Comparison of ENCODE assay signal across 8 cellular contexts in the genomic region with DNA sequence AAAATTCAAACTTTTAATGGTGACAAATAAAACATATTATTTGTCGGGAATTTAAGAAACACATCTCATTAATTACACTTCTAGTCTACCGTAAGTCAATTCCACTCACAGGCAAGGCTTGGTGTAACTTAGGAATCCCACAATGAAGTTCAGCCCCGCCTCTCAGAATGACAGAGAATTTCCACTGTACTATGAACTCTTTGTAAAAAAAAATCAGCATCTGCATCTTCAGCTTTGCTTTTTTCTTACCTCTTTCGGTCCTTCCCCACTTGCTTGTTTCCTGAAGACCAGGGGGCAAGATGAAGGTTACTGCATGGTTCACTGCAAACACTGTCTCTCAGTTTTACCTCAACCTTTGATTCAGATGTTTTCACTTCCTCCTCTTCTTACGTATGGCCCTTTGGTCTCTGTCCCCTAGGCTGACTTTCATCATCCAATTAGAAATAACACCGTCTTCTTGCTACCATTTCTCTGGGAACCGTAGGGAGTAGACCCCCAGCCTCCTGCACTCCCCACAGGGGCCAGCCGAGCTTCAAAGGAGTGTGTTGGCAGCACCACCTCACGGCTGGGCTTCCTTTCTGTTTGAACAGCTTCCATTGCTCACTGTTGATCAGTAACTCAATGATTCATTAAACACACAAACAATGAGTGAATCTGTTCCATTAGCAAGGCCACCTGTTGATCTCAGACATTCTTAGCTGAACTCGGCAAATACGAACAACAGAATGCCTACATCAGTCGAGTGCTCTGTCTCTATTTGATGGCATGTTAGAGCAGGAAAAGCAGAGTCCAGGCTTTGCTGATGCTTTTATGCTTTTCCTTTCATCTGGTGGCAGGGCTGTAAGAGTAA.
DNase-seq lines count a peak whose midpoint lies in the region; ATAC-seq and TF ChIP-seq lines count a peak whose summit lies in the region.

No MANE protein-coding gene starts in this region.

- TF ChIP-seq CTCF in 22Rv1 (IDR thresholded peaks at IDR 0.05) = no peak
- TF ChIP-seq CTCF in gastroesophageal sphincter (IDR thresholded peaks at IDR 0.05) = no peak
- TF ChIP-seq CTCF in heart right ventricle (IDR thresholded peaks at IDR 0.05) = no peak

- POLR2A ChIA-PET in activated CD4-positive, alpha-beta memory T cell treated with anti-CD3 and anti-CD28 coated beads for 36 hours (lab: Charles Lee) = no interaction called here

- peak; percentile 80 for DNase-seq in NCI-H748 (lab: John Stamatoyannopoulos, UW; ENCODE audit: unreplicated experiment)
- DNase-seq in germinal center (ENCODE audit: low spot score) = peak; percentile 75
- no peak for DNase-seq in activated CD4-positive, alpha-beta memory T cell treated with anti-CD3 and anti-CD28 coated beads for 36 hours
- DNase-seq in heart right ventricle = no peak

- ATAC-seq in GM19025 (IDR thresholded peaks at IDR 0.05; ENCODE audit: low read depth, unreplicated experiment) (peak; percentile 95), HG03064 (IDR thresholded peaks at IDR 0.05; ENCODE audit: low read depth, unreplicated experiment) (peak; percentile 98), gastroesophageal sphincter (no peak), heart right ventricle (no peak)

- H3K36me3 ChIP-seq in gastroesophageal sphincter (no peaks in the 10 kb centered on the region), heart right ventricle (no peaks in the 10 kb centered on the region)

- no peaks in the 10 kb centered on the region for H3K4me1 ChIP-seq in gastroesophageal sphincter
- H3K4me1 ChIP-seq in heart right ventricle = no peaks in the 10 kb centered on the region

- no peak for TF ChIP-seq POLR2A in gastroesophageal sphincter (IDR thresholded peaks at IDR 0.05)

- WGBS in gastroesophageal sphincter (ENCODE audit: low coverage in 1 of 2), 2 donors = 72 to 79% methylated on average over 10 to 12 of the region's 12 CpGs
- WGBS in heart right ventricle, 2 donors = 77 to 80% methylated on average over 12 of the region's 12 CpGs

- no peaks in the 10 kb centered on the region for H3K27me3 Mint-ChIP-seq in activated CD4-positive, alpha-beta memory T cell treated with anti-CD3 and anti-CD28 coated beads for 36 hours

- no peak for TF ChIP-seq EP300 in gastroesophageal sphincter (IDR thresholded peaks at IDR 0.05)

- H3K4me1 Mint-ChIP-seq in activated CD4-positive, alpha-beta memory T cell treated with anti-CD3 and anti-CD28 coated beads for 36 hours (ENCODE audit: low read depth) = no peaks in the 10 kb centered on the region

- H3K27ac Mint-ChIP-seq in activated CD4-positive, alpha-beta memory T cell treated with anti-CD3 and anti-CD28 coated beads for 36 hours = no peak overlapping the region

- H3K4me3 ChIP-seq in gastroesophageal sphincter = no peak overlapping the region
- H3K4me3 ChIP-seq in heart right ventricle = no peak overlapping the region

- H3K9me3 ChIP-seq in gastroesophageal sphincter = no peaks in the 10 kb centered on the region
- peaks cover 0 to 5% (median 0%) of the 10 kb centered on the region in 11 donors for H3K9me3 ChIP-seq in heart right ventricle

- intact Hi-C loops in activated CD4-positive, alpha-beta memory T cell treated with anti-CD3 and anti-CD28 coated beads for 36 hours (cut with micrococcal nuclease) = no loop called here
- intact Hi-C loops in heart right ventricle (cut with DNase I) = no loop called here

- peak overlapping the region; percentile 84 for H3K27ac ChIP-seq in 22Rv1
- no peak overlapping the region for H3K27ac ChIP-seq in gastroesophageal sphincter
- no peak overlapping the region for H3K27ac ChIP-seq in heart right ventricle

- H3K4me3 Mint-ChIP-seq in activated CD4-positive, alpha-beta memory T cell treated with anti-CD3 and anti-CD28 coated beads for 36 hours = no peak overlapping the region

- no peaks in the 10 kb centered on the region for H3K27me3 ChIP-seq in gastroesophageal sphincter
- H3K27me3 ChIP-seq in heart right ventricle = peaks cover 0 to 8% (median 0%) of the 10 kb centered on the region in 7 donors

- CTCF ChIA-PET in activated CD4-positive, alpha-beta memory T cell treated with anti-CD3 and anti-CD28 coated beads for 36 hours (lab: Charles Lee) = no interaction called here

- peaks cover 5% of the 10 kb centered on the region for H3K9me3 Mint-ChIP-seq in activated CD4-positive, alpha-beta memory T cell treated with anti-CD3 and anti-CD28 coated beads for 36 hours

- no peaks in the 10 kb centered on the region for H3K36me3 Mint-ChIP-seq in activated CD4-positive, alpha-beta memory T cell treated with anti-CD3 and anti-CD28 coated beads for 36 hours

Comparison
In these comparisons a context has a peak if more than half of its experiments do, and no peak if none do; other contexts are left out.
1. ATAC-seq: peak in GM19025 (single experiment) and HG03064 (single experiment); none in gastroesophageal sphincter (single experiment) and heart right ventricle (0 of 8).
2. DNase-seq: peak in NCI-H748 (single experiment) and germinal center (single experiment); none in activated CD4-positive, alpha-beta memory T cell treated with anti-CD3 and anti-CD28 coated beads for 36 hours (single experiment) and heart right ventricle (0 of 2).